8 cellular contexts compared by ENCODE assay signal in genomic region chr1:66445492-66446181, GRCh38.
DNase-seq lines count a peak whose midpoint lies in the region; ATAC-seq and TF ChIP-seq lines count a peak whose summit lies in the region.

No MANE protein-coding gene starts in this region.

- H3K36me3 ChIP-seq in Loucy (ENCODE audit: insufficient read depth, low read length) (no peaks in the 10 kb centered on the region), thyroid gland (no peaks in the 10 kb centered on the region)

- no peaks in the 10 kb centered on the region for H3K36me3 Mint-ChIP-seq in memory B cell

- peaks cover 1% of the 10 kb centered on the region for H3K27me3 Mint-ChIP-seq in memory B cell

- peak overlapping the region; percentile 71 for H3K9ac ChIP-seq in Loucy (ENCODE audit: low read depth, low read length, poor library complexity, severe bottlenecking)

- peak overlapping the region; percentile 85 for H3K4me2 ChIP-seq in Loucy (ENCODE audit: low read depth, low read length, poor library complexity, severe bottlenecking)

- H3K4me1 Mint-ChIP-seq in memory B cell, result peaks cover 22% of the 10 kb centered on the region

- H3K4me1 ChIP-seq in Loucy (ENCODE audit: insufficient read depth, low read length, poor library complexity, severe bottlenecking), result peaks cover 34% of the 10 kb centered on the region
- peaks cover 8 to 15% of the 10 kb centered on the region in 2 donors for H3K4me1 ChIP-seq in thyroid gland

- H2AFZ ChIP-seq in Loucy (ENCODE audit: low read length), result peak overlapping the region; percentile 90

- peak overlapping the region in 1 of 3 donors; percentile 43 for H3K27ac ChIP-seq in thyroid gland

- no peaks in the 10 kb centered on the region for H3K79me2 ChIP-seq in Loucy (ENCODE audit: insufficient read depth, low read length)

- H3K9me3 Mint-ChIP-seq in memory B cell, result no peaks in the 10 kb centered on the region

- H3K4me3 Mint-ChIP-seq in memory B cell, result peak overlapping the region; percentile 56

- WGBS in thyroid gland, 2 donors, result 80 to 81% methylated on average over 5 of the region's 5 CpGs

- intact Hi-C loops in thyroid gland (cut with DNase I), result loop anchor here (2.0 to 5.0 kb wide), 2 partner anchors 193 to 483 kb away; no protein-coding TSS in a partner anchor

- TF ChIP-seq CTCF in GM12864 (IDR thresholded peaks at IDR 0.05; ENCODE audit: low read depth, low read length, missing control alignments), result no peak
- peak; percentile 30 for TF ChIP-seq CTCF in Loucy (conservative IDR thresholded peaks at IDR 0.05; ENCODE audit: low read length)
- no peak for TF ChIP-seq CTCF in thyroid gland (IDR thresholded peaks at IDR 0.05)

- peak overlapping the region; percentile 49 for H3K4me3 ChIP-seq in GM12864 (ENCODE audit: low read depth, low read length)
- H3K4me3 ChIP-seq in Loucy (ENCODE audit: low read length, poor library complexity, severe bottlenecking), result peak overlapping the region; percentile 63
- no peak overlapping the region for H3K4me3 ChIP-seq in thyroid gland (replicated peaks in 1 of 3)

- H3K27me3 ChIP-seq in Loucy (ENCODE audit: insufficient read depth, low read length, poor library complexity, severe bottlenecking) (no peaks in the 10 kb centered on the region), thyroid gland (no peaks in the 10 kb centered on the region)

- 0 out of 2 replicates have a peak, but pooled peaks cover 2% of the 10 kb centered on the region for H3F3A ChIP-seq in Loucy (ENCODE audit: low read depth)

- H3K9me3 ChIP-seq in Loucy (ENCODE audit: insufficient read depth, low read depth, low read length) (no peaks in the 10 kb centered on the region), thyroid gland (no peaks in the 10 kb centered on the region)

- DNase-seq in GM12864 (ENCODE audit: low read depth) (peak; percentile 73), memory B cell (ENCODE audit: low spot score in 2 of 2) (peak; percentile 30 to 32), NCI-H2081 treated with DMSO at 0.1 percent for 48 hours (lab: John Stamatoyannopoulos, UW) (no peak), thyroid gland (no peak)
- DNase-seq in activated T-helper 1 cell treated with anti-CD3 and anti-CD28 coated beads, Interleukin-2, amount 50 U/mL, for 16 hours (ENCODE audit: low read depth in 1 of 2, low spot score in 1 of 2), result peak; percentile 15 to 29
- DNase-seq in stimulated activated naive CD4-positive, alpha-beta T cell treated with Interleukin-2 at 50 U/mL for 16 hours (lab: John Stamatoyannopoulos, UW), result peak; percentile 31

- ATAC-seq in GM21619 (IDR thresholded peaks at IDR 0.05; ENCODE audit: unreplicated experiment) (peak; percentile 85), memory B cell (ENCODE audit: low read depth) (peak; percentile 83)

- H4K20me1 ChIP-seq in Loucy (ENCODE audit: insufficient read depth, low read length, poor library complexity, severe bottlenecking), result no peaks in the 10 kb centered on the region

- TF ChIP-seq POLR2A in thyroid gland (IDR thresholded peaks at IDR 0.05), result no peak

- no peaks in the 10 kb centered on the region for H3K9me2 ChIP-seq in Loucy (replicated peaks; ENCODE audit: low read depth, low read length)

- peak overlapping the region; percentile 93 for H3K27ac Mint-ChIP-seq in memory B cell

Comparison
In these comparisons a context has a peak if more than half of its experiments do, and no peak if none do; other contexts are left out.
1. DNase-seq: peak in GM12864 (single experiment), activated T-helper 1 cell treated with anti-CD3 and anti-CD28 coated beads, Interleukin-2, amount 50 U/mL, for 16 hours (2 of 2), memory B cell (2 of 2) and stimulated activated naive CD4-positive, alpha-beta T cell treated with Interleukin-2 at 50 U/mL for 16 hours (single experiment); none in NCI-H2081 treated with DMSO at 0.1 percent for 48 hours (single experiment) and thyroid gland (0 of 2).
2. H3K4me3 ChIP-seq: peak in GM12864 (single experiment) and Loucy (single experiment); none in thyroid gland (0 of 3).